18 cellular contexts compared by ENCODE assay signal in genomic region chr2:56224316-56224715, GRCh38. TPM values are rescaled to one million over a fixed set of nuclear protein-coding genes. Genes with fewer than 3 reads are reported as not detected.
A peak's percentile ranks its signal among the peaks of the same experiment; 100 is the strongest.
DNase-seq lines count a peak whose midpoint lies in the region; ATAC-seq and TF ChIP-seq lines count a peak whose summit lies in the region.
"Had no signal": no experiment of that assay in that cellular context is flagged by ENCODE, and none has a peak within 500 bp of the region (broad histone marks: within the 10 kb centered on the region; RNA-seq: fewer than 3 reads in every experiment).

No MANE protein-coding gene starts in this region.

- H3K36me3 ChIP-seq in breast epithelium (no peaks in the 10 kb centered on the region), testis (ENCODE audit: low read depth, missing control alignments) (no peaks in the 10 kb centered on the region)
- H3K36me3 ChIP-seq: SJCRH30 had no signal

- no peaks in the 10 kb centered on the region for H3K27me3 Mint-ChIP-seq in MCF 10A (ENCODE audit: insufficient read depth, unreplicated experiment)
- H3K27me3 Mint-ChIP-seq: T-helper 17 cell had no signal

- CTCF ChIA-PET in MCF 10A (lab: Yijun Ruan, JAX): no interaction called here

- H3K4me3 Mint-ChIP-seq in MCF 10A (ENCODE audit: unreplicated experiment): no peak overlapping the region
- H3K4me3 Mint-ChIP-seq: GM23338, T-helper 17 cell had no signal

- H3K9me3 ChIP-seq in breast epithelium (no peaks in the 10 kb centered on the region), testis (no peaks in the 10 kb centered on the region)
- H3K9me3 ChIP-seq: SJCRH30 had no signal

- intact Hi-C loops in MCF 10A (cut with micrococcal nuclease) (no loop called here), breast epithelium (cut with DNase I; ENCODE audit: low total_unique reads) (no loop called here), testis (cut with DNase I; ENCODE audit: low total_unique reads) (no loop called here)

- no peaks in the 10 kb centered on the region for H3K9me3 Mint-ChIP-seq in MCF 10A (ENCODE audit: unreplicated experiment)
- H3K9me3 Mint-ChIP-seq: GM23338 had no signal

- no peak for ATAC-seq in GM21528 (IDR thresholded peaks at IDR 0.05; ENCODE audit: low FRiP score, unreplicated experiment)
- ATAC-seq: GM23338, HCT116, K562, T-helper 17 cell had no signal

- peak; percentile 8 for DNase-seq in MCF 10A (ENCODE audit: unreplicated experiment)
- DNase-seq in breast epithelium (ENCODE audit: low spot score in 2 of 2): no peak
- peak; percentile 43 for DNase-seq in LHCN-M2 (ENCODE audit: low read depth)
- peak; percentile 47 for DNase-seq in fibroblast of mammary gland (ENCODE audit: low read depth)
- no peak for DNase-seq in testis
- no peak for DNase-seq in NCI-H748 (lab: John Stamatoyannopoulos, UW; ENCODE audit: unreplicated experiment)
- DNase-seq in NK-92 (lab: John Stamatoyannopoulos, UW; ENCODE audit: unreplicated experiment): no peak
- DNase-seq: ACHN, AML-193, NCI-H1930, NCI-H82, SJCRH30, T-helper 17 cell had no signal

- POLR2A ChIA-PET in MCF 10A (lab: Yijun Ruan, JAX): interaction anchor here (0.7 kb wide), 1 partner anchor 27 kb away, joined by 3 read pairs; no protein-coding TSS in a partner anchor

- no peak overlapping the region for H3K27ac Mint-ChIP-seq in MCF 10A (ENCODE audit: low read depth, unreplicated experiment)
- H3K27ac Mint-ChIP-seq: GM23338, T-helper 17 cell had no signal

- no peaks in the 10 kb centered on the region for H3K27me3 ChIP-seq in breast epithelium
- H3K27me3 ChIP-seq in testis: no peaks in the 10 kb centered on the region

- peaks cover 7% of the 10 kb centered on the region for H3K36me3 Mint-ChIP-seq in MCF 10A (ENCODE audit: insufficient read depth, unreplicated experiment)

- H3K4me1 ChIP-seq in breast epithelium: no peaks in the 10 kb centered on the region
- H3K4me1 ChIP-seq in testis: no peaks in the 10 kb centered on the region
- H3K4me1 ChIP-seq: SJCRH30 had no signal

- H3K27ac ChIP-seq in breast epithelium (no peak overlapping the region), testis (no peak overlapping the region)
- H3K27ac ChIP-seq: C4-2B, SJCRH30 had no signal

- TF ChIP-seq CTCF in MCF 10A (IDR thresholded peaks at IDR 0.05; ENCODE audit: unreplicated experiment) (no peak), breast epithelium (IDR thresholded peaks at IDR 0.05) (no peak), fibroblast of mammary gland (conservative IDR thresholded peaks at IDR 0.05; ENCODE audit: control insufficient read depth, insufficient read depth, low read depth, low read length) (no peak), testis (IDR thresholded peaks at IDR 0.05) (no peak)

- no TSS peak for BruUV-seq in MCF 10A (replicated peaks; lab: Mats Ljungman, UMichigan)

- TF ChIP-seq POLR2A in breast epithelium (IDR thresholded peaks at IDR 0.05) (no peak), testis (IDR thresholded peaks at IDR 0.05) (no peak)

- 91 to 94% methylated on average over 1 of the region's 1 CpG for WGBS in testis, 2 donors

- H3K4me3 ChIP-seq in breast epithelium (no peak overlapping the region), fibroblast of mammary gland (ENCODE audit: control insufficient read depth, low read depth, low read length) (no peak overlapping the region), testis (no peak overlapping the region)
- H3K4me3 ChIP-seq: GM23338, K562, SJCRH30 had no signal

- H3K4me1 Mint-ChIP-seq in MCF 10A (ENCODE audit: insufficient read depth, unreplicated experiment): peaks cover 8% of the 10 kb centered on the region
- H3K4me1 Mint-ChIP-seq: GM23338, T-helper 17 cell had no signal

RNA-seq across cellular contexts. Expression of gene CCDC85A, which starts 40.5 kb away (rescaled TPM):
- 0.16 and 0.20 TPM in 2 replicates for total RNA-seq in MCF 10A (2022)
- total RNA-seq in breast epithelium: 10 to 100 TPM in 1 of 3 donors, 1 to 10 TPM in 2; 3.1 to 11.5 (median 7.5) TPM
- 0.57 and 1.9 TPM in 2 replicates for total RNA-seq in LHCN-M2 (2014; rRNA removed)
- polyA plus RNA-seq in LHCN-M2 (2012): 1.7 TPM
- 1 to 10 TPM; 2.9 to 3.9 TPM for total RNA-seq in testis
- 0.61 TPM for polyA plus RNA-seq in testis (ENCODE audit: insufficient read depth, low read depth, low replicate concordance)
- total RNA-seq: SJCRH30, T-helper 17 cell had no signal

Comparison
In these comparisons a context has a peak if more than half of its experiments do, and no peak if none do; other contexts are left out.
1. DNase-seq: peak in MCF 10A (single experiment), LHCN-M2 (single experiment) and fibroblast of mammary gland (single experiment); none in breast epithelium (0 of 2), testis (single experiment), NCI-H748 (single experiment) and NK-92 (single experiment).